24 cellular contexts compared by ENCODE assay signal in genomic region chr1:171909711-171910110, GRCh38.
DNase-seq lines count a peak whose midpoint lies in the region; ATAC-seq, FAIRE-seq and TF ChIP-seq lines count a peak whose summit lies in the region.
"Had no signal": no experiment of that assay in that cellular context is flagged by ENCODE, and none has a peak within 500 bp of the region (broad histone marks: within the 10 kb centered on the region; RNA-seq: fewer than 3 reads in every experiment).

No MANE protein-coding gene starts in this region.

- peaks cover 8% of the 10 kb centered on the region for H3K4me1 Mint-ChIP-seq in astrocyte (ENCODE audit: low read depth, unreplicated experiment)
- H3K4me1 Mint-ChIP-seq: B cell, IgD-negative memory B cell had no signal

- FAIRE-seq in astrocyte (lab: Jason Lieb, UNC): no peak
- FAIRE-seq: A204.1, pancreas had no signal

- H3K9me3 ChIP-seq in astrocyte (ENCODE audit: insufficient read depth, low read depth, low read length) (no peaks in the 10 kb centered on the region), left lung (no peaks in the 10 kb centered on the region), lower lobe of right lung (no peaks in the 10 kb centered on the region)
- H3K9me3 ChIP-seq: colonic mucosa, pancreas, right lobe of liver, SK-N-SH had no signal

- no peaks in the 10 kb centered on the region for H3K36me3 Mint-ChIP-seq in astrocyte (ENCODE audit: low read depth, unreplicated experiment)
- H3K36me3 Mint-ChIP-seq: activated naive CD8-positive, alpha-beta T cell treated with anti-CD3 and anti-CD28 coated beads, Interleukin-2, amount 10 ng/mL, durations not matched to agents 7 days and 5 days; natural killer cell treated with Interleukin-12 subunit alpha and Interleukin-12 subunit beta and Interleukin-15 and Interleukin-18, amount 100 ng/mL, for 72 hours had no signal

- no peaks in the 10 kb centered on the region for H4K20me1 ChIP-seq in astrocyte (ENCODE audit: insufficient read depth, low read length)

- no peak overlapping the region for H3K4me3 ChIP-seq in astrocyte (ENCODE audit: insufficient read depth, low read depth, low read length)
- H3K4me3 ChIP-seq in left lung: no peak overlapping the region
- H3K4me3 ChIP-seq in lower lobe of right lung: no peak overlapping the region
- H3K4me3 ChIP-seq: colonic mucosa, GM23248, pancreas, right lobe of liver had no signal

- H3K9me3 Mint-ChIP-seq in astrocyte (ENCODE audit: unreplicated experiment): peaks cover under 1% of the 10 kb centered on the region
- H3K9me3 Mint-ChIP-seq: activated naive CD8-positive, alpha-beta T cell treated with anti-CD3 and anti-CD28 coated beads, Interleukin-2, amount 10 ng/mL, durations not matched to agents 7 days and 5 days; activated T-helper 1 cell treated with anti-CD3 and anti-CD28 coated beads, Interleukin-12 subunit alpha, Interleukin-12 subunit beta, Interleukin-2, Interleukin-4 antibody, amounts not matched to agents 30 ng/mL and 10 ng/mL and 1 ng/mL, durations not matched to agents 14 hours and 24 hours and 36 hours; IgD-negative memory B cell; natural killer cell treated with Interleukin-12 subunit alpha and Interleukin-12 subunit beta and Interleukin-15 and Interleukin-18, amount 100 ng/mL, for 72 hours had no signal

- H3K9ac ChIP-seq in astrocyte (ENCODE audit: low read length): no peak overlapping the region
- H3K9ac ChIP-seq: GM23248, SK-N-SH had no signal

- peak; percentile 22 for DNase-seq in DMS79 treated with DMSO at 0.1 percent for 48 hours (lab: John Stamatoyannopoulos, UW)
- DNase-seq in NCI-H146 treated with DMSO at 0.1 percent for 48 hours (lab: John Stamatoyannopoulos, UW; ENCODE audit: unreplicated experiment): peak; percentile 33
- DNase-seq in astrocyte (ENCODE audit: low read depth): peak; percentile 12
- DNase-seq in left lung: no peak
- no peak for DNase-seq in NCI-H69 (lab: John Stamatoyannopoulos, UW)
- DNase-seq in erythroblast (lab: John Stamatoyannopoulos, UW): no peak
- DNase-seq in lower lobe of right lung: no peak
- DNase-seq: activated CD4-positive, alpha-beta T cell treated with anti-CD3 and anti-CD28 coated beads, Interleukin-2, amount 50 U/mL, for 1 hour; activated naive CD8-positive, alpha-beta T cell treated with anti-CD3 and anti-CD28 coated beads, Interleukin-2, amount 10 ng/mL, durations not matched to agents 7 days and 5 days; colonic mucosa; GM23248; NCI-H187 treated with DMSO at 0.1 percent for 48 hours; NCI-H345; pancreas; right lobe of liver; SK-N-SH; stimulated activated CD4-positive, alpha-beta T cell treated with anti-CD3 and anti-CD28 coated beads, Interleukin-15, amount 100 ng/mL, for 24 hours had no signal

- no peaks in the 10 kb centered on the region for H3K27me3 Mint-ChIP-seq in astrocyte (ENCODE audit: low read depth, unreplicated experiment)
- H3K27me3 Mint-ChIP-seq: IgD-negative memory B cell had no signal

- no peak for TF ChIP-seq POLR2A in erythroblast (IDR thresholded peaks at IDR 0.05; ENCODE audit: low read length)

- no peak overlapping the region for H3K4me2 ChIP-seq in astrocyte (ENCODE audit: low read length)
- H3K4me2 ChIP-seq: SK-N-SH had no signal

- no peak overlapping the region for H2AFZ ChIP-seq in astrocyte (ENCODE audit: low read depth, low read length)
- H2AFZ ChIP-seq: GM23248 had no signal

- H3K27ac ChIP-seq in astrocyte (ENCODE audit: low read depth, low read length): no peak overlapping the region
- no peak overlapping the region for H3K27ac ChIP-seq in left lung
- H3K27ac ChIP-seq in lower lobe of right lung: no peak overlapping the region
- H3K27ac ChIP-seq: colonic mucosa, GM23248, HL-60, pancreas, right lobe of liver had no signal

- intact Hi-C loops in left lung (cut with DNase I): no loop called here
- intact Hi-C loops in lower lobe of right lung (cut with DNase I): no loop called here

- TF ChIP-seq CTCF in astrocyte (IDR thresholded peaks at IDR 0.05; ENCODE audit: insufficient read depth, low read depth, low read length) (no peak), left lung (IDR thresholded peaks at IDR 0.05) (no peak), lower lobe of right lung (IDR thresholded peaks at IDR 0.05) (no peak)

- H3K36me3 ChIP-seq in astrocyte (ENCODE audit: insufficient read depth, low read length): no peaks in the 10 kb centered on the region
- no peaks in the 10 kb centered on the region for H3K36me3 ChIP-seq in left lung
- H3K36me3 ChIP-seq in lower lobe of right lung: no peaks in the 10 kb centered on the region
- H3K36me3 ChIP-seq: colonic mucosa, pancreas, right lobe of liver had no signal

- no peak overlapping the region for H3K27ac Mint-ChIP-seq in astrocyte (ENCODE audit: unreplicated experiment)
- H3K27ac Mint-ChIP-seq: activated naive CD8-positive, alpha-beta T cell treated with anti-CD3 and anti-CD28 coated beads, Interleukin-2, amount 10 ng/mL, durations not matched to agents 7 days and 5 days; activated T-helper 1 cell treated with anti-CD3 and anti-CD28 coated beads, Interleukin-12 subunit alpha, Interleukin-12 subunit beta, Interleukin-2, Interleukin-4 antibody, amounts not matched to agents 30 ng/mL and 10 ng/mL and 1 ng/mL, durations not matched to agents 14 hours and 24 hours and 36 hours; B cell; IgD-negative memory B cell; natural killer cell treated with Interleukin-12 subunit alpha and Interleukin-12 subunit beta and Interleukin-15 and Interleukin-18, amount 100 ng/mL, for 72 hours had no signal

- H3K79me2 ChIP-seq in astrocyte (ENCODE audit: insufficient read depth, low read length): no peaks in the 10 kb centered on the region

- ATAC-seq in left lung (peak; percentile 21), GM21515 (IDR thresholded peaks at IDR 0.05; ENCODE audit: unreplicated experiment) (no peak), lower lobe of right lung (no peak)
- ATAC-seq: natural killer cell treated with Interleukin-12 subunit alpha and Interleukin-12 subunit beta and Interleukin-15 and Interleukin-18, amount 100 ng/mL, for 72 hours; pancreas; right lobe of liver had no signal

- no peaks in the 10 kb centered on the region for H3K4me1 ChIP-seq in astrocyte (ENCODE audit: insufficient read depth, low read length)
- H3K4me1 ChIP-seq in left lung: peaks cover 0 to 17% of the 10 kb centered on the region in 2 donors
- H3K4me1 ChIP-seq in lower lobe of right lung: peaks cover 31% of the 10 kb centered on the region
- H3K4me1 ChIP-seq: colonic mucosa, right lobe of liver had no signal

- no peak overlapping the region for H3K4me3 Mint-ChIP-seq in astrocyte (ENCODE audit: unreplicated experiment)
- H3K4me3 Mint-ChIP-seq: activated naive CD8-positive, alpha-beta T cell treated with anti-CD3 and anti-CD28 coated beads, Interleukin-2, amount 10 ng/mL, durations not matched to agents 7 days and 5 days; activated T-helper 1 cell treated with anti-CD3 and anti-CD28 coated beads, Interleukin-12 subunit alpha, Interleukin-12 subunit beta, Interleukin-2, Interleukin-4 antibody, amounts not matched to agents 30 ng/mL and 10 ng/mL and 1 ng/mL, durations not matched to agents 14 hours and 24 hours and 36 hours; B cell; IgD-negative memory B cell; natural killer cell treated with Interleukin-12 subunit alpha and Interleukin-12 subunit beta and Interleukin-15 and Interleukin-18, amount 100 ng/mL, for 72 hours had no signal

- H3K27me3 ChIP-seq in astrocyte (ENCODE audit: insufficient read depth, low read length) (no peaks in the 10 kb centered on the region), left lung (no peaks in the 10 kb centered on the region), lower lobe of right lung (ENCODE audit: low read depth) (no peaks in the 10 kb centered on the region)
- H3K27me3 ChIP-seq: colonic mucosa, pancreas, right lobe of liver had no signal

Comparison
In these comparisons a context has a peak if more than half of its experiments do, and no peak if none do; other contexts are left out.
1. DNase-seq: peak in DMS79 treated with DMSO at 0.1 percent for 48 hours (single experiment), NCI-H146 treated with DMSO at 0.1 percent for 48 hours (single experiment) and astrocyte (single experiment); none in left lung (0 of 2), NCI-H69 (single experiment), erythroblast (0 of 2) and lower lobe of right lung (single experiment).